Comparison of ENCODE assay signal across 22 cellular contexts in genomic region chr7:157745721-157746709, GRCh38.
A peak's percentile ranks its signal among the peaks of the same experiment; 100 is the strongest.
DNase-seq lines count a peak whose midpoint lies in the region; ATAC-seq and TF ChIP-seq lines count a peak whose summit lies in the region.
"Had no signal": no experiment of that assay in that cellular context is flagged by ENCODE, and none has a peak within 500 bp of the region (broad histone marks: within the 10 kb centered on the region; RNA-seq: fewer than 3 reads in every experiment).

No MANE protein-coding gene starts in this region.

- DNase-seq in Panc1 (ENCODE audit: low read depth, low spot score) = no peak
- peak; percentile 60 for DNase-seq in chondrocyte (ENCODE audit: low spot score)
- DNase-seq in natural killer cell treated with Interleukin-12 subunit alpha and Interleukin-12 subunit beta and Interleukin-15 and Interleukin-18, amount 100 ng/mL, for 72 hours (ENCODE audit: low spot score) = no peak
- DNase-seq in stimulated activated naive CD8-positive, alpha-beta T cell treated with anti-CD3 and anti-CD28 coated beads, Interleukin-15, Interleukin-2, amounts not matched to agents 100 U/mL and 50 U/mL, for 24 hours = no peak
- no peak for DNase-seq in stimulated activated CD8-positive, alpha-beta memory T cell treated with anti-CD3 and anti-CD28 coated beads, Interleukin-4, amount 100 ng/mL, for 48 hours
- no peak for DNase-seq in SHP77 (lab: John Stamatoyannopoulos, UW)
- no peak for DNase-seq in CD1c-positive myeloid dendritic cell (ENCODE audit: extremely low spot score)
- DNase-seq: ACHN; CD8-positive, alpha-beta T cell; HFFc6; MM.1S; NCI-H1092; NCI-H1436; NCI-H187 treated with DMSO at 0.1 percent for 48 hours; NCI-H2107; NCI-H510A; NCI-H748 treated with DMSO at 0.1 percent for 48 hours; PC-9; SJCRH30 had no signal

- ATAC-seq in Panc1 = peak; percentile 65
- ATAC-seq in natural killer cell treated with Interleukin-12 subunit alpha and Interleukin-12 subunit beta and Interleukin-15 and Interleukin-18, amount 100 ng/mL, for 72 hours = peak; percentile 35 to 50
- peak; percentile 16 for ATAC-seq in stimulated activated naive CD8-positive, alpha-beta T cell treated with anti-CD3 and anti-CD28 coated beads, Interleukin-15, Interleukin-2, amounts not matched to agents 100 U/mL and 50 U/mL, for 24 hours
- no peak for ATAC-seq in GM18868 (IDR thresholded peaks at IDR 0.05; ENCODE audit: unreplicated experiment)
- ATAC-seq: CD8-positive, alpha-beta T cell had no signal

- POLR2A ChIA-PET in Panc1 (lab: Charles Lee) = no interaction called here

- peaks cover 9% of the 10 kb centered on the region for H3K27me3 Mint-ChIP-seq in chondrocyte (ENCODE audit: low read depth)
- H3K27me3 Mint-ChIP-seq in natural killer cell treated with Interleukin-12 subunit alpha and Interleukin-12 subunit beta and Interleukin-15 and Interleukin-18, amount 100 ng/mL, for 72 hours = peaks cover 0 to 8% of the 10 kb centered on the region in 2 donors

- no peaks in the 10 kb centered on the region for H3K36me3 Mint-ChIP-seq in chondrocyte (ENCODE audit: low read depth)
- no peaks in the 10 kb centered on the region for H3K36me3 Mint-ChIP-seq in natural killer cell treated with Interleukin-12 subunit alpha and Interleukin-12 subunit beta and Interleukin-15 and Interleukin-18, amount 100 ng/mL, for 72 hours
- H3K36me3 Mint-ChIP-seq: CD8-positive, alpha-beta T cell had no signal

- no peaks in the 10 kb centered on the region for H3K9me3 Mint-ChIP-seq in chondrocyte (ENCODE audit: low read depth)
- no peaks in the 10 kb centered on the region for H3K9me3 Mint-ChIP-seq in natural killer cell treated with Interleukin-12 subunit alpha and Interleukin-12 subunit beta and Interleukin-15 and Interleukin-18, amount 100 ng/mL, for 72 hours
- H3K9me3 Mint-ChIP-seq: CD8-positive, alpha-beta T cell had no signal

- no peaks in the 10 kb centered on the region for H3K4me1 ChIP-seq in Panc1 (ENCODE audit: control insufficient read depth, insufficient read depth, low read length)
- H3K4me1 ChIP-seq: SJCRH30 had no signal

- no TSS peak for BruUV-seq in Panc1 (replicated peaks; lab: Mats Ljungman, UMichigan)

- H3K9me3 ChIP-seq in Panc1 (ENCODE audit: control insufficient read depth, insufficient read depth, low read depth, low read length) = no peaks in the 10 kb centered on the region
- H3K9me3 ChIP-seq: BLaER1 treated with 17β-estradiol and CSF1 and Interleukin-3, amounts not matched to agents 10 nM and 100 nM; SJCRH30 had no signal

- in situ Hi-C loops in Panc1 (cut with HindIII; ENCODE audit: low pct_unique_long_range_greater_than_20kb, low sequenced_read_pairs) = no loop called here

- no peak overlapping the region for H3K27ac ChIP-seq in Panc1 (ENCODE audit: low read length)
- H3K27ac ChIP-seq: BLaER1 treated with 17β-estradiol and CSF1 and Interleukin-3, amounts not matched to agents 10 nM and 100 nM; PC-9; RWPE1; SJCRH30 had no signal

- intact Hi-C loops in Panc1 (cut with micrococcal nuclease; ENCODE audit: unreplicated experiment) = no loop called here

- TF ChIP-seq CTCF in Panc1 (IDR thresholded peaks at IDR 0.05) (no peak), chondrocyte (IDR thresholded peaks at IDR 0.05) (no peak)

- CTCF ChIA-PET in Panc1 (lab: Charles Lee) = no interaction called here

- H3K27ac Mint-ChIP-seq in chondrocyte (ENCODE audit: unreplicated experiment) = no peak overlapping the region
- no peak overlapping the region for H3K27ac Mint-ChIP-seq in natural killer cell treated with Interleukin-12 subunit alpha and Interleukin-12 subunit beta and Interleukin-15 and Interleukin-18, amount 100 ng/mL, for 72 hours
- H3K27ac Mint-ChIP-seq: CD8-positive, alpha-beta T cell; HFFc6 had no signal

- H3K36me3 ChIP-seq in Panc1 (ENCODE audit: control insufficient read depth, insufficient read depth, low read length) = no peaks in the 10 kb centered on the region
- H3K36me3 ChIP-seq: BLaER1 treated with 17β-estradiol and CSF1 and Interleukin-3, amounts not matched to agents 10 nM and 100 nM; SJCRH30 had no signal

- peaks cover 2% of the 10 kb centered on the region for H3K27me3 ChIP-seq in Panc1 (ENCODE audit: control insufficient read depth, insufficient read depth, low read length)
- H3K27me3 ChIP-seq: BLaER1 treated with 17β-estradiol and CSF1 and Interleukin-3, amounts not matched to agents 10 nM and 100 nM; SJCRH30 had no signal

- no peak overlapping the region for H3K4me3 Mint-ChIP-seq in chondrocyte (ENCODE audit: unreplicated experiment)
- no peak overlapping the region for H3K4me3 Mint-ChIP-seq in natural killer cell treated with Interleukin-12 subunit alpha and Interleukin-12 subunit beta and Interleukin-15 and Interleukin-18, amount 100 ng/mL, for 72 hours
- H3K4me3 Mint-ChIP-seq: CD8-positive, alpha-beta T cell; HFFc6 had no signal

- H3K4me1 Mint-ChIP-seq in chondrocyte (ENCODE audit: low read depth) = no peaks in the 10 kb centered on the region
- no peaks in the 10 kb centered on the region for H3K4me1 Mint-ChIP-seq in natural killer cell treated with Interleukin-12 subunit alpha and Interleukin-12 subunit beta and Interleukin-15 and Interleukin-18, amount 100 ng/mL, for 72 hours (ENCODE audit: low read depth in 2 of 2)

- no peak overlapping the region for H3K4me3 ChIP-seq in Panc1 (ENCODE audit: low read depth in 2 of 2, low read length in 2 of 2)
- H3K4me3 ChIP-seq: BLaER1 treated with 17β-estradiol and CSF1 and Interleukin-3, amounts not matched to agents 10 nM and 100 nM; PC-9; SJCRH30 had no signal
